8 cellular contexts compared by ENCODE assay signal in genomic region chr4:39353478-39354177, GRCh38. TPM values are rescaled to one million over a fixed set of nuclear protein-coding genes. Genes with fewer than 3 reads are reported as not detected.
DNase-seq lines count a peak whose midpoint lies in the region; ATAC-seq, FAIRE-seq and TF ChIP-seq lines count a peak whose summit lies in the region.

No MANE protein-coding gene starts in this region.

- H3K27ac Mint-ChIP-seq in activated naive CD8-positive, alpha-beta T cell, result peak overlapping the region; percentile 96
- H3K27ac Mint-ChIP-seq in progenitor cell of endocrine pancreas, result no peak overlapping the region

- H3K4me2 ChIP-seq in Loucy (ENCODE audit: low read depth, low read length, poor library complexity, severe bottlenecking), result peak overlapping the region; percentile 91

- H3K36me3 ChIP-seq in Loucy (ENCODE audit: insufficient read depth, low read length) (peaks cover 30% of the 10 kb centered on the region), left ventricle myocardium inferior (peaks cover 26% of the 10 kb centered on the region)

- peak overlapping the region; percentile 38 for H3K9ac ChIP-seq in Loucy (ENCODE audit: low read depth, low read length, poor library complexity, severe bottlenecking)

- no peaks in the 10 kb centered on the region; the same call in 1 of the 2 replicates for H3F3A ChIP-seq in Loucy (ENCODE audit: low read depth)

- peaks cover 94% of the 10 kb centered on the region for H3K79me2 ChIP-seq in Loucy (ENCODE audit: insufficient read depth, low read length)

- H3K4me1 ChIP-seq in Loucy (ENCODE audit: insufficient read depth, low read length, poor library complexity, severe bottlenecking) (peaks cover 30% of the 10 kb centered on the region), left ventricle myocardium inferior (peaks cover 25% of the 10 kb centered on the region)

- peaks cover 64% of the 10 kb centered on the region for H3K4me1 Mint-ChIP-seq in activated naive CD8-positive, alpha-beta T cell (ENCODE audit: low read depth)
- H3K4me1 Mint-ChIP-seq in progenitor cell of endocrine pancreas (ENCODE audit: low read depth), result peaks cover 13% of the 10 kb centered on the region

- peak; percentile 33 for DNase-seq in GM12892 (ENCODE audit: insufficient read length)
- no peak for DNase-seq in left ventricle myocardium inferior
- DNase-seq in progenitor cell of endocrine pancreas (ENCODE audit: low spot score, unreplicated experiment), result no peak
- no peak for DNase-seq in activated CD4-positive, CD25-positive, alpha-beta regulatory T cell (lab: John Stamatoyannopoulos, UW)

- no peaks in the 10 kb centered on the region for H3K27me3 ChIP-seq in Loucy (ENCODE audit: insufficient read depth, low read length, poor library complexity, severe bottlenecking)
- H3K27me3 ChIP-seq in left ventricle myocardium inferior (ENCODE audit: low read depth), result no peaks in the 10 kb centered on the region

- peak; percentile 83 for FAIRE-seq in GM12892 (lab: Jason Lieb, UNC)

- no peaks in the 10 kb centered on the region for H3K9me2 ChIP-seq in Loucy (replicated peaks; ENCODE audit: low read depth, low read length)

- H2AFZ ChIP-seq in Loucy (ENCODE audit: low read length), result no peak overlapping the region

- peak overlapping the region; percentile 75 for H3K4me3 Mint-ChIP-seq in activated naive CD8-positive, alpha-beta T cell
- no peak overlapping the region for H3K4me3 Mint-ChIP-seq in progenitor cell of endocrine pancreas (ENCODE audit: low read depth)

- intact Hi-C loops in left ventricle myocardium inferior (cut with micrococcal nuclease), result no loop called here

- H3K9me3 ChIP-seq in Loucy (ENCODE audit: insufficient read depth, low read depth, low read length) (no peaks in the 10 kb centered on the region), left ventricle myocardium inferior (replicated peaks) (peaks cover 15% of the 10 kb centered on the region)

- no peak for TF ChIP-seq POLR2A in GM12892 (IDR thresholded peaks at IDR 0.05; ENCODE audit: low read depth, low read length)

- peak overlapping the region; percentile 76 for H3K27ac ChIP-seq in left ventricle myocardium inferior (replicated peaks)
- peak overlapping the region in 20 of 21 experiments; percentile 4 to 93 (median 74) for H3K27ac ChIP-seq in skin epidermis

- peaks cover 15% of the 10 kb centered on the region for H3K36me3 Mint-ChIP-seq in activated naive CD8-positive, alpha-beta T cell
- peaks cover 18% of the 10 kb centered on the region for H3K36me3 Mint-ChIP-seq in progenitor cell of endocrine pancreas (ENCODE audit: insufficient read depth)

- H4K20me1 ChIP-seq in Loucy (ENCODE audit: insufficient read depth, low read length, poor library complexity, severe bottlenecking), result peaks cover 44% of the 10 kb centered on the region

- peak; percentile 73 for ATAC-seq in GM21786 (IDR thresholded peaks at IDR 0.05; ENCODE audit: unreplicated experiment)

- H3K27me3 Mint-ChIP-seq in activated naive CD8-positive, alpha-beta T cell, result no peaks in the 10 kb centered on the region
- no peaks in the 10 kb centered on the region for H3K27me3 Mint-ChIP-seq in progenitor cell of endocrine pancreas

- no peak for TF ChIP-seq CTCF in Loucy (conservative IDR thresholded peaks at IDR 0.05; ENCODE audit: low read length)
- TF ChIP-seq CTCF in left ventricle myocardium inferior (IDR thresholded peaks at IDR 0.05; ENCODE audit: borderline replicate concordance), result no peak
- no peak for TF ChIP-seq CTCF in progenitor cell of endocrine pancreas (IDR thresholded peaks at IDR 0.05; ENCODE audit: unreplicated experiment)

- peak overlapping the region; percentile 74 for H3K4me3 ChIP-seq in Loucy (ENCODE audit: low read length, poor library complexity, severe bottlenecking)
- H3K4me3 ChIP-seq in left ventricle myocardium inferior, result peak overlapping the region; percentile 56
- H3K4me3 ChIP-seq in skin epidermis, result peak overlapping the region in 6 of 7 experiments; percentile 2 to 30 (median 14)

- peaks cover 4% of the 10 kb centered on the region for H3K9me3 Mint-ChIP-seq in activated naive CD8-positive, alpha-beta T cell (ENCODE audit: low read depth)
- H3K9me3 Mint-ChIP-seq in progenitor cell of endocrine pancreas (ENCODE audit: low read depth), result peaks cover 3% of the 10 kb centered on the region

RNA-seq across cellular contexts. Expression of gene RFC1, which starts 12.5 kb away (rescaled TPM):
- polyA plus RNA-seq in GM12892 (2012; ENCODE audit: missing spikeins), result 27.8 TPM
- total RNA-seq in left ventricle myocardium inferior, result 22.0 TPM
- total RNA-seq in progenitor cell of endocrine pancreas, result 46.8 and 58.6 TPM in 2 replicates

RNA-seq across cellular contexts. Expression of gene KLB, which starts 53.1 kb away (rescaled TPM):
- 0.15 TPM for polyA plus RNA-seq in GM12892 (2012; ENCODE audit: missing spikeins)
- not detected for total RNA-seq in left ventricle myocardium inferior
- total RNA-seq in progenitor cell of endocrine pancreas, result 0.36 and 0.43 TPM in 2 replicates

Comparison
In these comparisons a context has a peak if more than half of its experiments do, and no peak if none do; other contexts are left out.
1. H3K4me3 ChIP-seq: peak in every context shown above with its lines; median percentile 74 in Loucy; 56 in left ventricle myocardium inferior; 14 in skin epidermis.